In genomic region chr2:230227216-230227615, GRCh38 we compare ENCODE assay signal across 19 cellular contexts. TPM values are rescaled to one million over a fixed set of nuclear protein-coding genes. Genes with fewer than 3 reads are reported as not detected.
DNase-seq lines count a peak whose midpoint lies in the region; ATAC-seq and TF ChIP-seq lines count a peak whose summit lies in the region.
"Had no signal": no experiment of that assay in that cellular context is flagged by ENCODE, and none has a peak within 500 bp of the region (broad histone marks: within the 10 kb centered on the region; RNA-seq: fewer than 3 reads in every experiment).

No MANE protein-coding gene starts in this region.

- peak overlapping the region; percentile 68 for H3K27ac Mint-ChIP-seq in activated naive CD4-positive, alpha-beta T cell treated with anti-CD3 and anti-CD28 coated beads, Interleukin-2, amount 50 U/mL, for 24 hours
- peak overlapping the region; percentile 97 for H3K27ac Mint-ChIP-seq in central memory CD8-positive, alpha-beta T cell (ENCODE audit: low read depth)
- H3K27ac Mint-ChIP-seq in stimulated activated naive B cell treated with anti-CD40 and anti-IgM and Interleukin-4, amounts not matched to agents 10 μg/mL and 1 μg/mL and 100 μg/mL, for 72 hours = peak overlapping the region; percentile 92
- H3K27ac Mint-ChIP-seq: GM23338 had no signal

- peaks cover 13% of the 10 kb centered on the region; the same call in 1 of the 2 replicates for H3K9me3 ChIP-seq in OCI-LY3 (ENCODE audit: insufficient read depth, low read length)

- H3K36me3 Mint-ChIP-seq in activated naive CD4-positive, alpha-beta T cell treated with anti-CD3 and anti-CD28 coated beads, Interleukin-2, amount 50 U/mL, for 24 hours = peaks cover 24% of the 10 kb centered on the region
- H3K36me3 Mint-ChIP-seq in central memory CD8-positive, alpha-beta T cell (ENCODE audit: insufficient read depth) = peaks cover 22% of the 10 kb centered on the region
- H3K36me3 Mint-ChIP-seq in stimulated activated naive B cell treated with anti-CD40 and anti-IgM and Interleukin-4, amounts not matched to agents 10 μg/mL and 1 μg/mL and 100 μg/mL, for 72 hours = peaks cover 47 to 57% of the 10 kb centered on the region in 2 donors

- ATAC-seq in central memory CD8-positive, alpha-beta T cell (replicated peaks; ENCODE audit: extremely low read depth, poor library complexity, severe bottlenecking) = no peak
- no peak for ATAC-seq in stimulated activated naive B cell treated with anti-CD40 and anti-IgM and Interleukin-4, amounts not matched to agents 10 μg/mL and 1 μg/mL and 100 μg/mL, for 72 hours (replicated peaks)
- no peak for ATAC-seq in HG03521 (IDR thresholded peaks at IDR 0.05; ENCODE audit: unreplicated experiment)
- ATAC-seq: foreskin keratinocyte, GM23338, right cardiac atrium had no signal

- H3K4me1 Mint-ChIP-seq in activated naive CD4-positive, alpha-beta T cell treated with anti-CD3 and anti-CD28 coated beads, Interleukin-2, amount 50 U/mL, for 24 hours = peaks cover 88% of the 10 kb centered on the region
- peaks cover 76% of the 10 kb centered on the region for H3K4me1 Mint-ChIP-seq in central memory CD8-positive, alpha-beta T cell
- peaks cover 43 to 83% of the 10 kb centered on the region in 2 donors for H3K4me1 Mint-ChIP-seq in stimulated activated naive B cell treated with anti-CD40 and anti-IgM and Interleukin-4, amounts not matched to agents 10 μg/mL and 1 μg/mL and 100 μg/mL, for 72 hours
- H3K4me1 Mint-ChIP-seq: neural crest cell had no signal

- peaks cover 90% of the 10 kb centered on the region for H3K79me2 ChIP-seq in OCI-LY3 (ENCODE audit: low read length)

- DNase-seq in activated naive CD4-positive, alpha-beta T cell (lab: John Stamatoyannopoulos, UW) = no peak
- no peak for DNase-seq in central memory CD8-positive, alpha-beta T cell (ENCODE audit: low spot score in 2 of 2)
- DNase-seq in stimulated activated naive B cell treated with anti-CD40 and anti-IgM and Interleukin-4, amounts not matched to agents 10 μg/mL and 1 μg/mL and 100 μg/mL, for 72 hours = no peak
- DNase-seq in GM10248 (ENCODE audit: extremely low spot score) (no peak), ureter (ENCODE audit: low spot score) (no peak)
- DNase-seq: activated CD4-positive, alpha-beta T cell treated with anti-CD3 and anti-CD28 coated beads for 4 hours; DMS 273 treated with DMSO at 0.1 percent for 48 hours; foreskin keratinocyte; MV-4-11; NCI-H2081 treated with DMSO at 0.1 percent for 48 hours; NCI-H774; right cardiac atrium; RPMI8226; stimulated activated CD4-positive, alpha-beta T cell treated with anti-CD3 and anti-CD28 coated beads, Interleukin-4, amount 100 ng/mL, for 1 hour had no signal

- peaks cover 37% of the 10 kb centered on the region for H3K36me3 ChIP-seq in OCI-LY3 (replicated peaks; ENCODE audit: low read depth, low read length)

- no peak for TF ChIP-seq CTCF in OCI-LY3 (IDR thresholded peaks at IDR 0.05; ENCODE audit: low read depth, low read length)
- TF ChIP-seq CTCF in GM10248 (IDR thresholded peaks at IDR 0.05; ENCODE audit: control extremely low read depth, extremely low read depth, low read depth, missing control alignments) = no peak

- H3K4me1 ChIP-seq in OCI-LY3 (ENCODE audit: low read length) = peaks cover 48% of the 10 kb centered on the region

- H3K27ac ChIP-seq in OCI-LY3 (ENCODE audit: low read length) = peak overlapping the region; percentile 100
- H3K27ac ChIP-seq: foreskin keratinocyte had no signal

- no peaks in the 10 kb centered on the region for H3K27me3 ChIP-seq in OCI-LY3 (ENCODE audit: low read depth, low read length)
- H3K27me3 ChIP-seq: foreskin keratinocyte had no signal

- peaks cover 28% of the 10 kb centered on the region for H4K20me1 ChIP-seq in OCI-LY3 (ENCODE audit: insufficient read depth, low read length)

- H3K4me2 ChIP-seq in OCI-LY3 (ENCODE audit: low read length) = peak overlapping the region; percentile 86
- H3K4me2 ChIP-seq: GM23338 had no signal

- H2AFZ ChIP-seq in OCI-LY3 (ENCODE audit: low read depth, low read length) = no peak overlapping the region

- peak overlapping the region; percentile 87 for H3K4me3 Mint-ChIP-seq in activated naive CD4-positive, alpha-beta T cell treated with anti-CD3 and anti-CD28 coated beads, Interleukin-2, amount 50 U/mL, for 24 hours
- peak overlapping the region; percentile 83 for H3K4me3 Mint-ChIP-seq in central memory CD8-positive, alpha-beta T cell
- peak overlapping the region; percentile 86 to 87 for H3K4me3 Mint-ChIP-seq in stimulated activated naive B cell treated with anti-CD40 and anti-IgM and Interleukin-4, amounts not matched to agents 10 μg/mL and 1 μg/mL and 100 μg/mL, for 72 hours
- H3K4me3 Mint-ChIP-seq: GM23338, neural crest cell had no signal

- POLR2A ChIA-PET in GM10248 (lab: Yijun Ruan, JAX) = interaction anchor here (0.6 to 1.0 kb wide), 2 partner anchors 9 to 10 kb away, joined by 4 to 5 read pairs; no protein-coding TSS in a partner anchor

- peak overlapping the region; percentile 100 for H3K9ac ChIP-seq in OCI-LY3 (ENCODE audit: low read length)

- CTCF ChIA-PET in GM10248 (lab: Yijun Ruan, JAX) = interaction anchor here (1.0 to 1.8 kb wide), 5 partner anchors 7 to 298 kb away, joined by 3 to 6 read pairs (median 5); partner anchors contain the start of gene SP110

- H3K27me3 Mint-ChIP-seq in activated naive CD4-positive, alpha-beta T cell treated with anti-CD3 and anti-CD28 coated beads, Interleukin-2, amount 50 U/mL, for 24 hours = no peaks in the 10 kb centered on the region
- no peaks in the 10 kb centered on the region for H3K27me3 Mint-ChIP-seq in central memory CD8-positive, alpha-beta T cell
- no peaks in the 10 kb centered on the region for H3K27me3 Mint-ChIP-seq in stimulated activated naive B cell treated with anti-CD40 and anti-IgM and Interleukin-4, amounts not matched to agents 10 μg/mL and 1 μg/mL and 100 μg/mL, for 72 hours

- peak overlapping the region; percentile 97 for H3K4me3 ChIP-seq in OCI-LY3 (ENCODE audit: low read length)
- H3K4me3 ChIP-seq: GM23338 had no signal

- peaks cover 16% of the 10 kb centered on the region for H3K9me3 Mint-ChIP-seq in activated naive CD4-positive, alpha-beta T cell treated with anti-CD3 and anti-CD28 coated beads, Interleukin-2, amount 50 U/mL, for 24 hours
- peaks cover 7% of the 10 kb centered on the region for H3K9me3 Mint-ChIP-seq in central memory CD8-positive, alpha-beta T cell
- peaks cover 3 to 5% of the 10 kb centered on the region in 2 donors for H3K9me3 Mint-ChIP-seq in stimulated activated naive B cell treated with anti-CD40 and anti-IgM and Interleukin-4, amounts not matched to agents 10 μg/mL and 1 μg/mL and 100 μg/mL, for 72 hours

RNA-seq across cellular contexts. Expression of gene SP140, which starts 1.7 kb away (rescaled TPM):
- 2.7 TPM for total RNA-seq in ureter
- total RNA-seq: neural crest cell had no signal

RNA-seq across cellular contexts. Expression of gene SP110, which starts 7.4 kb away (rescaled TPM):
- 26.1 TPM for total RNA-seq in ureter
